Comparison of ENCODE assay signal across 1 cellular context in the genomic region with DNA sequence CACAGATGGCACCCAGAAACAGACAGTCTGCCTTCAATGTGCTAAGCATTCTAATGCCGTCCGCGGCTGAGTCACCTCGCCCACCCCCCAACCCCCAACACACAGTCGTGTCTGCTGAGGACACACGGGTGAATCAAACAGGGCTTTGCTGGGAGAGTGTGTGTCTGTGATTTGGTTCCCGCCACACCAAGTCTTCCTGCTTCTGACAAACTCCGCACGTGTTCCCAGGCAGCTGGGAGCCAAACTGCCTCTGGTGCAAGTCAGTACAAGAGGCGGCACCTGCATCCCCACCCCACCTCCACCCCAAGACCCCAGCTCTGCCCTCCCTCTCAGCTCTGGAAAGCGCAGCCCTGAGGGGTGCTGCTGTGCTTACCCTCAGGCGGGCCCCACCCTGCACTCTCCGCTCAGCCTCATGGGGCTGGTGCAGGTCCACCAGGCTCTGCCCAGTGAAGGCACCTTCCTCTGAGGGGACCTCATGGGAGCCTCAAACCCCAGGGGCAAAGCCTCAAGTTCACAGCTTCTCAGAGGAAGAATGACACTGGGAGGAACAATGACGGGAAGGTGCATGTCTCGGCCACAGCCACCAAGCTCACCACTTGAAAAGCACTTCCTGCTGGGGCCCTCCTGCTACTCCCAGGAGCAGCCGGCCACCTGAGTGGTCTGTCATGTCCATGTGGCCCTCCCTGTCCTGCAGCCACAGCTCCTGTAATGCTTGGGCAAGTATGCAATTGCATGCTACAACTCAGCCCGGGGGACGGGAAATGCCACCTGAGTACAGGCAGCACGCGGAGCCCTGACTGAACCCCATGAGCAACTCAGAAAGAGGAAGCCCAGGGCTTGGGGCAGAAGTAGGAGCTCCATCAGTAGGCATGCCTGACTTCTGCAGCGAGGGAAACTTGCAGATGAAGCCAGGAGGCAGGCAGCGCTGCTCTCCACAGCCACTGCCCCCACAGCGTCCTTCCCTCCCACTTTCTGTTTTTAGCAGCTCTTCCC.
TF ChIP-seq lines count a peak whose summit lies in the region.

No MANE protein-coding gene starts in this region.

TF ChIP-seq in GM23338, 12 proteins besides CTCF, POLR2A, EP300 and RAD21:
- TF ChIP-seq, protein P1, sequence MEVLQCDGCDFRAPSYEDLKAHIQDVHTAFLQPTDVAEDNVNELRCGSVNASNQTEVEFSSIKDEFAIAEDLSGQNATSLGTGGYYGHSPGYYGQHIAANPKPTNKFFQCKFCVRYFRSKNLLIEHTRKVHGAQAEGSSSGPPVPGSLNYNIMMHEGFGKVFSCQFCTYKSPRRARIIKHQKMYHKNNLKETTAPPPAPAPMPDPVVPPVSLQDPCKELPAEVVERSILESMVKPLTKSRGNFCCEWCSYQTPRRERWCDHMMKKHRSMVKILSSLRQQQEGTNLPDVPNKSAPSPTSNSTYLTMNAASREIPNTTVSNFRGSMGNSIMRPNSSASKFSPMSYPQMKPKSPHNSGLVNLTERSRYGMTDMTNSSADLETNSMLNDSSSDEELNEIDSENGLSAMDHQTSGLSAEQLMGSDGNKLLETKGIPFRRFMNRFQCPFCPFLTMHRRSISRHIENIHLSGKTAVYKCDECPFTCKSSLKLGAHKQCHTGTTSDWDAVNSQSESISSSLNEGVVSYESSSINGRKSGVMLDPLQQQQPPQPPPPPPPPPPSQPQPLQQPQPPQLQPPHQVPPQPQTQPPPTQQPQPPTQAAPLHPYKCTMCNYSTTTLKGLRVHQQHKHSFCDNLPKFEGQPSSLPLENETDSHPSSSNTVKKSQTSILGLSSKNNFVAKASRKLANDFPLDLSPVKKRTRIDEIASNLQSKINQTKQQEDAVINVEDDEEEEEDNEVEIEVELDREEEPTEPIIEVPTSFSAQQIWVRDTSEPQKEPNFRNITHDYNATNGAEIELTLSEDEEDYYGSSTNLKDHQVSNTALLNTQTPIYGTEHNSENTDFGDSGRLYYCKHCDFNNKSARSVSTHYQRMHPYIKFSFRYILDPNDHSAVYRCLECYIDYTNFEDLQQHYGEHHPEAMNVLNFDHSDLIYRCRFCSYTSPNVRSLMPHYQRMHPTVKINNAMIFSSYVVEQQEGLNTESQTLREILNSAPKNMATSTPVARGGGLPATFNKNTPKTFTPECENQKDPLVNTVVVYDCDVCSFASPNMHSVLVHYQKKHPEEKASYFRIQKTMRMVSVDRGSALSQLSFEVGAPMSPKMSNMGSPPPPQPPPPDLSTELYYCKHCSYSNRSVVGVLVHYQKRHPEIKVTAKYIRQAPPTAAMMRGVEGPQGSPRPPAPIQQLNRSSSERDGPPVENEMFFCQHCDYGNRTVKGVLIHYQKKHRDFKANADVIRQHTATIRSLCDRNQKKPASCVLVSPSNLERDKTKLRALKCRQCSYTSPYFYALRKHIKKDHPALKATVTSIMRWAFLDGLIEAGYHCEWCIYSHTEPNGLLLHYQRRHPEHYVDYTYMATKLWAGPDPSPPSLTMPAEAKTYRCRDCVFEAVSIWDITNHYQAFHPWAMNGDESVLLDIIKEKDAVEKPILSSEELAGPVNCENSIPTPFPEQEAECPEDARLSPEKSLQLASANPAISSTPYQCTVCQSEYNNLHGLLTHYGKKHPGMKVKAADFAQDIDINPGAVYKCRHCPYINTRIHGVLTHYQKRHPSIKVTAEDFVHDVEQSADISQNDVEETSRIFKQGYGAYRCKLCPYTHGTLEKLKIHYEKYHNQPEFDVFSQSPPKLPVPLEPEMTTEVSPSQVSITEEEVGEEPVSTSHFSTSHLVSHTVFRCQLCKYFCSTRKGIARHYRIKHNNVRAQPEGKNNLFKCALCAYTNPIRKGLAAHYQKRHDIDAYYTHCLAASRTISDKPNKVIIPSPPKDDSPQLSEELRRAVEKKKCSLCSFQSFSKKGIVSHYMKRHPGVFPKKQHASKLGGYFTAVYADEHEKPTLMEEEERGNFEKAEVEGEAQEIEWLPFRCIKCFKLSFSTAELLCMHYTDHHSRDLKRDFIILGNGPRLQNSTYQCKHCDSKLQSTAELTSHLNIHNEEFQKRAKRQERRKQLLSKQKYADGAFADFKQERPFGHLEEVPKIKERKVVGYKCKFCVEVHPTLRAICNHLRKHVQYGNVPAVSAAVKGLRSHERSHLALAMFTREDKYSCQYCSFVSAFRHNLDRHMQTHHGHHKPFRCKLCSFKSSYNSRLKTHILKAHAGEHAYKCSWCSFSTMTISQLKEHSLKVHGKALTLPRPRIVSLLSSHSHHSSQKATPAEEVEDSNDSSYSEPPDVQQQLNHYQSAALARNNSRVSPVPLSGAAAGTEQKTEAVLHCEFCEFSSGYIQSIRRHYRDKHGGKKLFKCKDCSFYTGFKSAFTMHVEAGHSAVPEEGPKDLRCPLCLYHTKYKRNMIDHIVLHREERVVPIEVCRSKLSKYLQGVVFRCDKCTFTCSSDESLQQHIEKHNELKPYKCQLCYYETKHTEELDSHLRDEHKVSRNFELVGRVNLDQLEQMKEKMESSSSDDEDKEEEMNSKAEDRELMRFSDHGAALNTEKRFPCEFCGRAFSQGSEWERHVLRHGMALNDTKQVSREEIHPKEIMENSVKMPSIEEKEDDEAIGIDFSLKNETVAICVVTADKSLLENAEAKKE (CRISPR knock-in tag; IDR thresholded peaks at IDR 0.05): no peak
- TF ChIP-seq POLR2AphosphoS5 (IDR thresholded peaks at IDR 0.05; ENCODE audit: low read depth) (no peak), EZH2phosphoT487 (IDR thresholded peaks at IDR 0.05; ENCODE audit: unreplicated experiment) (no peak), EZH2 (IDR thresholded peaks at IDR 0.05; ENCODE audit: low read depth, unreplicated experiment) (no peak), CREB1 (CRISPR knock-in tag; IDR thresholded peaks at IDR 0.05; ENCODE audit: low read depth) (no peak), ZNF114 (CRISPR knock-in tag; IDR thresholded peaks at IDR 0.05) (no peak), ZNF331 (CRISPR knock-in tag; IDR thresholded peaks at IDR 0.05; ENCODE audit: low read depth) (no peak), JUNB (IDR thresholded peaks at IDR 0.05; ENCODE audit: unreplicated experiment) (no peak), STAT1 (IDR thresholded peaks at IDR 0.05; ENCODE audit: unreplicated experiment) (no peak), NANOG (IDR thresholded peaks at IDR 0.05; ENCODE audit: borderline replicate concordance) (no peak)
- TF ChIP-seq, protein P2, sequence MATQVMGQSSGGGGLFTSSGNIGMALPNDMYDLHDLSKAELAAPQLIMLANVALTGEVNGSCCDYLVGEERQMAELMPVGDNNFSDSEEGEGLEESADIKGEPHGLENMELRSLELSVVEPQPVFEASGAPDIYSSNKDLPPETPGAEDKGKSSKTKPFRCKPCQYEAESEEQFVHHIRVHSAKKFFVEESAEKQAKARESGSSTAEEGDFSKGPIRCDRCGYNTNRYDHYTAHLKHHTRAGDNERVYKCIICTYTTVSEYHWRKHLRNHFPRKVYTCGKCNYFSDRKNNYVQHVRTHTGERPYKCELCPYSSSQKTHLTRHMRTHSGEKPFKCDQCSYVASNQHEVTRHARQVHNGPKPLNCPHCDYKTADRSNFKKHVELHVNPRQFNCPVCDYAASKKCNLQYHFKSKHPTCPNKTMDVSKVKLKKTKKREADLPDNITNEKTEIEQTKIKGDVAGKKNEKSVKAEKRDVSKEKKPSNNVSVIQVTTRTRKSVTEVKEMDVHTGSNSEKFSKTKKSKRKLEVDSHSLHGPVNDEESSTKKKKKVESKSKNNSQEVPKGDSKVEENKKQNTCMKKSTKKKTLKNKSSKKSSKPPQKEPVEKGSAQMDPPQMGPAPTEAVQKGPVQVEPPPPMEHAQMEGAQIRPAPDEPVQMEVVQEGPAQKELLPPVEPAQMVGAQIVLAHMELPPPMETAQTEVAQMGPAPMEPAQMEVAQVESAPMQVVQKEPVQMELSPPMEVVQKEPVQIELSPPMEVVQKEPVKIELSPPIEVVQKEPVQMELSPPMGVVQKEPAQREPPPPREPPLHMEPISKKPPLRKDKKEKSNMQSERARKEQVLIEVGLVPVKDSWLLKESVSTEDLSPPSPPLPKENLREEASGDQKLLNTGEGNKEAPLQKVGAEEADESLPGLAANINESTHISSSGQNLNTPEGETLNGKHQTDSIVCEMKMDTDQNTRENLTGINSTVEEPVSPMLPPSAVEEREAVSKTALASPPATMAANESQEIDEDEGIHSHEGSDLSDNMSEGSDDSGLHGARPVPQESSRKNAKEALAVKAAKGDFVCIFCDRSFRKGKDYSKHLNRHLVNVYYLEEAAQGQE (IDR thresholded peaks at IDR 0.05; ENCODE audit: unreplicated experiment): no peak
- TF ChIP-seq, protein P3, sequence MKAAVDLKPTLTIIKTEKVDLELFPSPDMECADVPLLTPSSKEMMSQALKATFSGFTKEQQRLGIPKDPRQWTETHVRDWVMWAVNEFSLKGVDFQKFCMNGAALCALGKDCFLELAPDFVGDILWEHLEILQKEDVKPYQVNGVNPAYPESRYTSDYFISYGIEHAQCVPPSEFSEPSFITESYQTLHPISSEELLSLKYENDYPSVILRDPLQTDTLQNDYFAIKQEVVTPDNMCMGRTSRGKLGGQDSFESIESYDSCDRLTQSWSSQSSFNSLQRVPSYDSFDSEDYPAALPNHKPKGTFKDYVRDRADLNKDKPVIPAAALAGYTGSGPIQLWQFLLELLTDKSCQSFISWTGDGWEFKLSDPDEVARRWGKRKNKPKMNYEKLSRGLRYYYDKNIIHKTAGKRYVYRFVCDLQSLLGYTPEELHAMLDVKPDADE (IDR thresholded peaks at IDR 0.05): no peak
TF ChIP-seq in GM23338: peak in this region for 0.
